ENCODE assay signal across 26 cellular contexts in genomic region chr10:61758440-61758839, GRCh38.
DNase-seq lines count a peak whose midpoint lies in the region; ATAC-seq, FAIRE-seq and TF ChIP-seq lines count a peak whose summit lies in the region.
"Had no signal": no experiment of that assay in that cellular context is flagged by ENCODE, and none has a peak within 500 bp of the region (broad histone marks: within the 10 kb centered on the region; RNA-seq: fewer than 3 reads in every experiment).

No MANE protein-coding gene starts in this region.

- no peaks in the 10 kb centered on the region for H3K27me3 ChIP-seq in brain microvascular endothelial cell (replicated peaks)
- H3K27me3 ChIP-seq in upper lobe of right lung, result no peaks in the 10 kb centered on the region
- no peaks in the 10 kb centered on the region for H3K27me3 ChIP-seq in vagina
- H3K27me3 ChIP-seq: esophagus muscularis mucosa, Peyer's patch, SJCRH30 had no signal

- peak; percentile 88 for FAIRE-seq in A204.1 (lab: Jason Lieb, UNC)
- peak; percentile 73 for FAIRE-seq in kidney (lab: Jason Lieb, UNC)

- no peak for TF ChIP-seq POLR2A in vagina (IDR thresholded peaks at IDR 0.05)

- DNase-seq in brain microvascular endothelial cell (no peak), kidney (no peak), upper lobe of right lung (no peak), HPDE6-E6E7 (ENCODE audit: extremely low spot score) (no peak), hippocampal formation (lab: John Stamatoyannopoulos, UW) (no peak), vagina (ENCODE audit: extremely low spot score in 2 of 2) (no peak)
- DNase-seq: activated CD4-positive, alpha-beta memory T cell treated with anti-CD3 and anti-CD28 coated beads, Interleukin-2, amount 10 ng/mL, durations not matched to agents 7 days and 5 days; activated effector memory CD4-positive, alpha-beta T cell treated with Interleukin-2 at 50 U/mL for 16 hours; activated naive CD8-positive, alpha-beta T cell treated with anti-CD3 and anti-CD28 coated beads for 36 hours; Caco-2; effector memory CD4-positive, alpha-beta T cell; H9; NCI-H1694; NCI-H524 treated with DMSO at 0.1 percent for 48 hours; Peyer's patch; psoas muscle; SJCRH30; small intestine; stimulated activated CD4-positive, alpha-beta T cell treated with anti-CD3 and anti-CD28 coated beads, Interleukin-2, amount 100 ng/mL, for 24 hours; substantia nigra; T-helper 1 cell had no signal

- intact Hi-C loops in kidney (cut with DNase I), result no loop called here
- intact Hi-C loops in upper lobe of right lung (cut with DNase I), result no loop called here
- intact Hi-C loops in vagina (cut with DNase I), result no loop called here

- H3K27ac ChIP-seq in KOPT-K1 (ENCODE audit: low read depth, low read length, poor library complexity, severe bottlenecking), result peak overlapping the region; percentile 98
- H3K27ac ChIP-seq in brain microvascular endothelial cell, result peak overlapping the region; percentile 60
- no peak overlapping the region for H3K27ac ChIP-seq in kidney (ENCODE audit: low read depth in 2 of 2, low read length in 2 of 2)
- no peak overlapping the region for H3K27ac ChIP-seq in upper lobe of right lung
- no peak overlapping the region for H3K27ac ChIP-seq in vagina
- H3K27ac ChIP-seq: esophagus muscularis mucosa, psoas muscle, SJCRH30 had no signal

- TF ChIP-seq CTCF in brain microvascular endothelial cell (IDR thresholded peaks at IDR 0.05; ENCODE audit: low read depth, low read length, missing control alignments) (no peak), kidney (IDR thresholded peaks at IDR 0.05; ENCODE audit: borderline replicate concordance, extremely low read depth, insufficient read depth) (no peak), upper lobe of right lung (IDR thresholded peaks at IDR 0.05) (no peak), vagina (IDR thresholded peaks at IDR 0.05) (no peak)

- in situ Hi-C loops in brain microvascular endothelial cell (cut with HindIII; ENCODE audit: low pct_ligation_motif_present, low sequenced_read_pairs), result no loop called here

- H3K9ac ChIP-seq in kidney (ENCODE audit: low read length in 2 of 2), result no peak overlapping the region

- no peak for ATAC-seq in upper lobe of right lung
- ATAC-seq: activated CD4-positive, CD25-positive, alpha-beta regulatory T cell treated with anti-CD3 and anti-CD28 coated beads, Interleukin-2, amount 50 U/mL, for 24 hours; psoas muscle had no signal

- H3K4me3 ChIP-seq in brain microvascular endothelial cell (ENCODE audit: low read depth, low read length) (no peak overlapping the region), kidney (ENCODE audit: low read length in 2 of 2) (no peak overlapping the region), upper lobe of right lung (no peak overlapping the region), vagina (no peak overlapping the region)
- H3K4me3 ChIP-seq: esophagus muscularis mucosa, lung, Peyer's patch, psoas muscle, SJCRH30 had no signal

- H3K36me3 ChIP-seq in KOPT-K1 (ENCODE audit: insufficient read depth, low read length) (no peaks in the 10 kb centered on the region), brain microvascular endothelial cell (replicated peaks) (no peaks in the 10 kb centered on the region), kidney (ENCODE audit: control insufficient read depth in 1 of 2, insufficient read depth in 2 of 2, low read length in 2 of 2) (no peaks in the 10 kb centered on the region), upper lobe of right lung (no peaks in the 10 kb centered on the region), vagina (no peaks in the 10 kb centered on the region)
- H3K36me3 ChIP-seq: esophagus muscularis mucosa, Peyer's patch, SJCRH30 had no signal

- peaks cover 0 to 33% of the 10 kb centered on the region in 2 donors for H3K4me1 ChIP-seq in kidney (ENCODE audit: control insufficient read depth in 1 of 2, insufficient read depth in 1 of 2, low read depth in 1 of 2, low read length in 2 of 2)
- H3K4me1 ChIP-seq in upper lobe of right lung, result no peaks in the 10 kb centered on the region
- peaks cover 32% of the 10 kb centered on the region for H3K4me1 ChIP-seq in vagina
- H3K4me1 ChIP-seq: psoas muscle had no signal

- H3K9me3 ChIP-seq in KOPT-K1 (ENCODE audit: insufficient read depth, low read length, poor library complexity, severe bottlenecking), result no peaks in the 10 kb centered on the region
- no peaks in the 10 kb centered on the region for H3K9me3 ChIP-seq in kidney (ENCODE audit: control insufficient read depth in 1 of 2, low read length in 2 of 2)
- no peaks in the 10 kb centered on the region for H3K9me3 ChIP-seq in upper lobe of right lung
- no peaks in the 10 kb centered on the region for H3K9me3 ChIP-seq in vagina
- H3K9me3 ChIP-seq: Caco-2, esophagus muscularis mucosa, Peyer's patch, psoas muscle, SJCRH30 had no signal

Comparison
In these comparisons a context has a peak if more than half of its experiments do, and no peak if none do; other contexts are left out.
1. H3K27ac ChIP-seq: peak in KOPT-K1 (single experiment) and brain microvascular endothelial cell (single experiment); none in kidney (0 of 2), upper lobe of right lung (single experiment) and vagina (single experiment).